12 cellular contexts compared by ENCODE assay signal in genomic region chr9:13411827-13412226, GRCh38.
"Had no signal": no experiment of that assay in that cellular context is flagged by ENCODE, and none has a peak within 500 bp of the region (broad histone marks: within the 10 kb centered on the region; RNA-seq: fewer than 3 reads in every experiment).

No MANE protein-coding gene starts in this region.

- H3K9me3 ChIP-seq: ascending aorta had no signal

- H3K36me3 ChIP-seq: ascending aorta had no signal

- H3K27me3 ChIP-seq: ascending aorta, hepatocyte had no signal

- H3K4me3 ChIP-seq: ascending aorta, hepatocyte had no signal

- H3K27ac ChIP-seq: ascending aorta, hepatocyte had no signal

- ATAC-seq: left lobe of liver; natural killer cell treated with Interleukin-12 subunit alpha and Interleukin-12 subunit beta and Interleukin-15 and Interleukin-18, amount 100 ng/mL, for 72 hours had no signal

- DNase-seq: activated CD4-positive, alpha-beta T cell treated with anti-CD3 and anti-CD28 coated beads, Interleukin-2, amount 10 ng/mL, durations not matched to agents 7 days and 5 days; activated CD8-positive, alpha-beta memory T cell treated with anti-CD3 and anti-CD28 coated beads, Interleukin-2, amount 50 U/mL, for 48 hours; activated naive CD4-positive, alpha-beta T cell; erythroblast; islet precursor cell; small intestine; stimulated activated CD4-positive, alpha-beta T cell treated with anti-CD3 and anti-CD28 coated beads, Interleukin-4, amount 100 ng/mL, for 24 hours; stimulated activated naive CD4-positive, alpha-beta T cell had no signal
